Comparison of ENCODE assay signal across 14 cellular contexts in genomic region chr14:76933515-76933914, GRCh38.
DNase-seq lines count a peak whose midpoint lies in the region; ATAC-seq and TF ChIP-seq lines count a peak whose summit lies in the region.
"Had no signal": no experiment of that assay in that cellular context is flagged by ENCODE, and none has a peak within 500 bp of the region (broad histone marks: within the 10 kb centered on the region; RNA-seq: fewer than 3 reads in every experiment).

No MANE protein-coding gene starts in this region.

- in situ Hi-C loops in IMR-90 (cut with MboI; ENCODE audit: low sequenced_read_pairs): no loop called here

- H3K9me1 ChIP-seq in IMR-90 (ENCODE audit: insufficient read depth, low read length): peaks cover 12% of the 10 kb centered on the region

- TF ChIP-seq CTCF in IMR-90 (conservative IDR thresholded peaks at IDR 0.05; ENCODE audit: low read depth, low read length): no peak

- H3K4me3 ChIP-seq in IMR-90 (ENCODE audit: insufficient read depth, low read depth, low read length): no peak overlapping the region

- H4K5ac ChIP-seq in IMR-90 (ENCODE audit: low read depth, low read length): no peak overlapping the region

- no peak for TF ChIP-seq POLR2A in IMR-90 (IDR thresholded peaks at IDR 0.05; ENCODE audit: low read depth, low read length)

- H2BK5ac ChIP-seq in IMR-90 (ENCODE audit: low read depth, low read length, poor library complexity, severe bottlenecking): no peak overlapping the region

- H3K27me3 ChIP-seq in IMR-90 (ENCODE audit: control insufficient read depth, insufficient read depth, low read length): no peaks in the 10 kb centered on the region

- no peaks in the 10 kb centered on the region for H3K9me3 Mint-ChIP-seq in activated T-cell treated with anti-CD3 and anti-CD28 coated beads, Interleukin-2, amount 50 U/mL, for 24 hours
- H3K9me3 Mint-ChIP-seq in activated T-cell treated with anti-CD3 and anti-CD28 coated beads, Interleukin-2, amount 50 U/mL, for 72 hours: no peaks in the 10 kb centered on the region
- no peaks in the 10 kb centered on the region for H3K9me3 Mint-ChIP-seq in dendritic cell treated with granulocyte-macrophage colony-stimulating factor and Interleukin-4, amounts not matched to agents 40 ng/mL and 50 ng/mL, for 4 days

- intact Hi-C loops in IMR-90 (cut with micrococcal nuclease): no loop called here
- intact Hi-C loops in dendritic cell treated with granulocyte-macrophage colony-stimulating factor and Interleukin-4, amounts not matched to agents 40 ng/mL and 50 ng/mL, for 4 days (cut with micrococcal nuclease): no loop called here

- 86% methylated on average over 5 of the region's 5 CpGs; no CpG with 5 or more reads in 1 of the 2 experiments for WGBS in IMR-90 (ENCODE audit: extremely low coverage in 2 of 2, insufficient read length in 1 of 2), 2 experiments

- no peak overlapping the region for H3K4me3 Mint-ChIP-seq in activated T-cell treated with anti-CD3 and anti-CD28 coated beads, Interleukin-2, amount 50 U/mL, for 24 hours
- H3K4me3 Mint-ChIP-seq in activated T-cell treated with anti-CD3 and anti-CD28 coated beads, Interleukin-2, amount 50 U/mL, for 72 hours: no peak overlapping the region
- H3K4me3 Mint-ChIP-seq in dendritic cell treated with granulocyte-macrophage colony-stimulating factor and Interleukin-4, amounts not matched to agents 40 ng/mL and 50 ng/mL, for 4 days: no peak overlapping the region

- no peak overlapping the region for H2AK9ac ChIP-seq in IMR-90 (replicated peaks; ENCODE audit: low read depth, low read length, poor library complexity)

- BruUV-seq in IMR-90 (replicated peaks; lab: Mats Ljungman, UMichigan): no TSS peak

- POLR2A ChIA-PET in IMR-90 (lab: Charles Lee; ENCODE audit: unreplicated experiment): no interaction called here

- no peaks in the 10 kb centered on the region for H4K20me1 ChIP-seq in IMR-90 (ENCODE audit: insufficient read depth, low read length)

- no peak overlapping the region for H3K56ac ChIP-seq in IMR-90 (ENCODE audit: extremely low read depth, insufficient read depth, low read length)

- no peak overlapping the region for H2BK20ac ChIP-seq in IMR-90 (ENCODE audit: low read depth, low read length)

- peak overlapping the region; percentile 16 for H2AFZ ChIP-seq in IMR-90 (replicated peaks; ENCODE audit: low read length, poor library complexity)

- no peaks in the 10 kb centered on the region for H3K36me3 Mint-ChIP-seq in activated T-cell treated with anti-CD3 and anti-CD28 coated beads, Interleukin-2, amount 50 U/mL, for 24 hours (ENCODE audit: low read depth)
- H3K36me3 Mint-ChIP-seq in activated T-cell treated with anti-CD3 and anti-CD28 coated beads, Interleukin-2, amount 50 U/mL, for 72 hours (ENCODE audit: insufficient read depth in 2 of 2): no peaks in the 10 kb centered on the region
- no peaks in the 10 kb centered on the region for H3K36me3 Mint-ChIP-seq in dendritic cell treated with granulocyte-macrophage colony-stimulating factor and Interleukin-4, amounts not matched to agents 40 ng/mL and 50 ng/mL, for 4 days (ENCODE audit: low read depth)

- H3K27ac ChIP-seq in IMR-90 (ENCODE audit: insufficient read depth, low read length): no peak overlapping the region

- H3K9me3 ChIP-seq in IMR-90 (ENCODE audit: control insufficient read depth, insufficient read depth, low read length): no peaks in the 10 kb centered on the region

- dilution Hi-C loops in IMR-90 (cut with HindIII; ENCODE audit: low sequenced_read_pairs, unreplicated experiment): no loop called here

- H3K4me1 Mint-ChIP-seq in activated T-cell treated with anti-CD3 and anti-CD28 coated beads, Interleukin-2, amount 50 U/mL, for 24 hours (ENCODE audit: low read depth): peaks cover 36% of the 10 kb centered on the region
- peaks cover 39% of the 10 kb centered on the region for H3K4me1 Mint-ChIP-seq in activated T-cell treated with anti-CD3 and anti-CD28 coated beads, Interleukin-2, amount 50 U/mL, for 72 hours (ENCODE audit: low read depth)
- peaks cover 51% of the 10 kb centered on the region for H3K4me1 Mint-ChIP-seq in dendritic cell treated with granulocyte-macrophage colony-stimulating factor and Interleukin-4, amounts not matched to agents 40 ng/mL and 50 ng/mL, for 4 days (ENCODE audit: low read depth)

- CTCF ChIA-PET in IMR-90 (lab: Yijun Ruan, JAX): no interaction called here

- H3K27me3 Mint-ChIP-seq in activated T-cell treated with anti-CD3 and anti-CD28 coated beads, Interleukin-2, amount 50 U/mL, for 24 hours: no peaks in the 10 kb centered on the region
- H3K27me3 Mint-ChIP-seq in activated T-cell treated with anti-CD3 and anti-CD28 coated beads, Interleukin-2, amount 50 U/mL, for 72 hours (ENCODE audit: low read depth): no peaks in the 10 kb centered on the region
- H3K27me3 Mint-ChIP-seq in dendritic cell treated with granulocyte-macrophage colony-stimulating factor and Interleukin-4, amounts not matched to agents 40 ng/mL and 50 ng/mL, for 4 days: peaks cover 6% of the 10 kb centered on the region

- no peak overlapping the region for H4K8ac ChIP-seq in IMR-90 (ENCODE audit: low read depth in 2 of 2, low read length in 2 of 2)

- H3K4ac ChIP-seq in IMR-90 (ENCODE audit: low read depth, low read length): no peak overlapping the region; the same call in 1 of the 2 replicates

- no peak overlapping the region for H3K9ac ChIP-seq in IMR-90 (ENCODE audit: low read depth, low read length)

- ATAC-seq in activated T-cell treated with anti-CD3 and anti-CD28 coated beads, Interleukin-2, amount 50 U/mL, for 72 hours (replicated peaks in 1 of 2): no peak
- ATAC-seq in IMR-90 (ENCODE audit: low read depth): no peak
- ATAC-seq in GM21526 (IDR thresholded peaks at IDR 0.05; ENCODE audit: low FRiP score, unreplicated experiment): no peak
- no peak for ATAC-seq in GM18502 (IDR thresholded peaks at IDR 0.05; ENCODE audit: poor library complexity, unreplicated experiment)
- ATAC-seq: HCT116 had no signal

- H2BK15ac ChIP-seq in IMR-90 (ENCODE audit: low read depth, low read length): no peak overlapping the region; the same call in 2 of the 3 replicates

- H3K4me1 ChIP-seq in IMR-90 (ENCODE audit: control insufficient read depth, insufficient read depth, low read length): peaks cover 23% of the 10 kb centered on the region

- peak overlapping the region; percentile 22 for H3K27ac Mint-ChIP-seq in activated T-cell treated with anti-CD3 and anti-CD28 coated beads, Interleukin-2, amount 50 U/mL, for 24 hours
- no peak overlapping the region for H3K27ac Mint-ChIP-seq in activated T-cell treated with anti-CD3 and anti-CD28 coated beads, Interleukin-2, amount 50 U/mL, for 72 hours
- peak overlapping the region; percentile 19 for H3K27ac Mint-ChIP-seq in dendritic cell treated with granulocyte-macrophage colony-stimulating factor and Interleukin-4, amounts not matched to agents 40 ng/mL and 50 ng/mL, for 4 days

- H3K23ac ChIP-seq in IMR-90 (ENCODE audit: low read depth, low read length): no peak overlapping the region

- H3K18ac ChIP-seq in IMR-90 (ENCODE audit: low read depth, low read length): no peak overlapping the region

- H4K91ac ChIP-seq in IMR-90 (ENCODE audit: insufficient read depth, low read depth, low read length): no peak overlapping the region

- no peak for TF ChIP-seq RAD21 in IMR-90 (IDR thresholded peaks at IDR 0.05; ENCODE audit: low read length)

- H2AK5ac ChIP-seq in IMR-90 (ENCODE audit: low read depth, low read length): no peak overlapping the region

- H3K4me2 ChIP-seq in IMR-90 (ENCODE audit: low read depth, low read length): no peak overlapping the region

- H3K79me1 ChIP-seq in IMR-90 (ENCODE audit: low read depth in 1 of 2, low read length in 2 of 2): no peaks in the 10 kb centered on the region

- H3K14ac ChIP-seq in IMR-90 (replicated peaks; ENCODE audit: low read depth, low read length): no peak overlapping the region

- H3K36me3 ChIP-seq in IMR-90 (ENCODE audit: control insufficient read depth, insufficient read depth, low read length): no peaks in the 10 kb centered on the region

- H2BK120ac ChIP-seq in IMR-90 (ENCODE audit: low read depth, low read length): no peak overlapping the region

- DNase-seq in activated T-cell treated with anti-CD3 and anti-CD28 coated beads, Interleukin-2, amount 50 U/mL, for 24 hours: no peak
- DNase-seq in activated T-cell treated with anti-CD3 and anti-CD28 coated beads, Interleukin-2, amount 50 U/mL, for 72 hours: no peak
- DNase-seq in IMR-90: no peak
- DNase-seq in stimulated activated CD4-positive, alpha-beta T cell treated with anti-CD3 and anti-CD28 coated beads, Interleukin-1b, Interleukin-23, amount 100 ng/mL, for 48 hours: no peak
- DNase-seq: Calu3; NCI-H1105 treated with DMSO at 0.1 percent for 48 hours; NCI-H187 treated with DMSO at 0.1 percent for 48 hours; NCI-H69; NK-92 treated with Interleukin-12 subunit alpha and Interleukin-12 subunit beta, amount 100 ng/mL, for 24 hours; SHP77 treated with DMSO at 0.1 percent for 48 hours had no signal

TF ChIP-seq in IMR-90, 13 proteins besides CTCF, POLR2A, EP300 and RAD21:
- TF ChIP-seq CEBPB (IDR thresholded peaks at IDR 0.05; ENCODE audit: low read depth, low read length): no peak
- no peak for TF ChIP-seq RFX5 (IDR thresholded peaks at IDR 0.05; ENCODE audit: low read depth, low read length)
- no peak for TF ChIP-seq FOS (IDR thresholded peaks at IDR 0.05; ENCODE audit: low read depth, low read length)
TF ChIP-seq in IMR-90: peak in this region for 0.
